32 cellular contexts compared by ENCODE assay signal in genomic region chr13:42061943-42062342, GRCh38.
"Had no signal": no experiment of that assay in that cellular context is flagged by ENCODE, and none has a peak within 500 bp of the region (broad histone marks: within the 10 kb centered on the region; RNA-seq: fewer than 3 reads in every experiment).

No MANE protein-coding gene starts in this region.

- H3K4me3 ChIP-seq: MG63 had no signal

- H3K27me3 ChIP-seq: MG63 had no signal

- H3K9me3 ChIP-seq: MG63 had no signal

- DNase-seq: Karpas-422, Kasumi-1, MG63, MM.1S, MV-4-11, NCI-H1048, NCI-H1092, NCI-H1092 treated with DMSO at 0.1 percent for 48 hours, NCI-H1417, NCI-H1417 treated with DMSO at 0.1 percent for 48 hours, NCI-H1436, NCI-H1436 treated with DMSO at 0.1 percent for 48 hours, NCI-H146, NCI-H1694, NCI-H1694 treated with DMSO at 0.1 percent for 48 hours, NCI-H187, NCI-H187 treated with DMSO at 0.1 percent for 48 hours, NCI-H1930, NCI-H2029, NCI-H2029 treated with DMSO at 0.1 percent for 48 hours, NCI-H2081, NCI-H2081 treated with DMSO at 0.1 percent for 48 hours, NCI-H2107, NCI-H2171, NCI-H2171 treated with DMSO at 0.1 percent for 48 hours, NCI-H2227 treated with DMSO at 0.1 percent for 48 hours, NCI-H226, NCI-H345, NCI-H446, NCI-H446 treated with DMSO at 0.1 percent for 48 hours, NCI-H510A, NCI-H510A treated with DMSO at 0.1 percent for 48 hours had no signal
